1 cellular context compared by ENCODE assay signal in genomic region chr3:30625541-30626438, GRCh38.
TF ChIP-seq lines count a peak whose summit lies in the region.

No MANE protein-coding gene starts in this region.

TF ChIP-seq in HCT116, 20 proteins besides CTCF, POLR2A, EP300 and RAD21 (continued from another document):
- TF ChIP-seq EZH2 (IDR thresholded peaks at IDR 0.05) (no peak), MAX (IDR thresholded peaks at IDR 0.05) (peak; percentile 33), ZNF274 (IDR thresholded peaks at IDR 0.05; ENCODE audit: low read depth, low read length) (no peak)
- TF ChIP-seq, protein P1, sequence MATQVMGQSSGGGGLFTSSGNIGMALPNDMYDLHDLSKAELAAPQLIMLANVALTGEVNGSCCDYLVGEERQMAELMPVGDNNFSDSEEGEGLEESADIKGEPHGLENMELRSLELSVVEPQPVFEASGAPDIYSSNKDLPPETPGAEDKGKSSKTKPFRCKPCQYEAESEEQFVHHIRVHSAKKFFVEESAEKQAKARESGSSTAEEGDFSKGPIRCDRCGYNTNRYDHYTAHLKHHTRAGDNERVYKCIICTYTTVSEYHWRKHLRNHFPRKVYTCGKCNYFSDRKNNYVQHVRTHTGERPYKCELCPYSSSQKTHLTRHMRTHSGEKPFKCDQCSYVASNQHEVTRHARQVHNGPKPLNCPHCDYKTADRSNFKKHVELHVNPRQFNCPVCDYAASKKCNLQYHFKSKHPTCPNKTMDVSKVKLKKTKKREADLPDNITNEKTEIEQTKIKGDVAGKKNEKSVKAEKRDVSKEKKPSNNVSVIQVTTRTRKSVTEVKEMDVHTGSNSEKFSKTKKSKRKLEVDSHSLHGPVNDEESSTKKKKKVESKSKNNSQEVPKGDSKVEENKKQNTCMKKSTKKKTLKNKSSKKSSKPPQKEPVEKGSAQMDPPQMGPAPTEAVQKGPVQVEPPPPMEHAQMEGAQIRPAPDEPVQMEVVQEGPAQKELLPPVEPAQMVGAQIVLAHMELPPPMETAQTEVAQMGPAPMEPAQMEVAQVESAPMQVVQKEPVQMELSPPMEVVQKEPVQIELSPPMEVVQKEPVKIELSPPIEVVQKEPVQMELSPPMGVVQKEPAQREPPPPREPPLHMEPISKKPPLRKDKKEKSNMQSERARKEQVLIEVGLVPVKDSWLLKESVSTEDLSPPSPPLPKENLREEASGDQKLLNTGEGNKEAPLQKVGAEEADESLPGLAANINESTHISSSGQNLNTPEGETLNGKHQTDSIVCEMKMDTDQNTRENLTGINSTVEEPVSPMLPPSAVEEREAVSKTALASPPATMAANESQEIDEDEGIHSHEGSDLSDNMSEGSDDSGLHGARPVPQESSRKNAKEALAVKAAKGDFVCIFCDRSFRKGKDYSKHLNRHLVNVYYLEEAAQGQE (IDR thresholded peaks at IDR 0.05; ENCODE audit: low read depth): no peak
